17 cellular contexts compared by ENCODE assay signal in the genomic region with DNA sequence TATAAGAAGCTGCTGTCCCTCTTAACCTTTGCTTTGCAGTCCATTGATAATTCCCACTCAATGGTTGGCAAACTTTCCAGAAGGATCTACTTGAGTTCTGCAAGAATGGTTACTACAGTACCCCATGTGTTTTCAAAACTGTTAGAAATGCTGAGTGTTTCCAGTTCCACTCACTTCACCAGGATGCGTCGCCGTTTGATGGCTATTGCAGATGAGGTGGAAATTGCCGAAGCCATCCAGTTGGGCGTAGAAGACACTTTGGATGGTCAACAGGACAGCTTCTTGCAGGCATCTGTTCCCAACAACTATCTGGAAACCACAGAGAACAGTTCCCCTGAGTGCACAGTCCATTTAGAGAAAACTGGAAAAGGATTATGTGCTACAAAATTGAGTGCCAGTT. TPM values are rescaled to one million over a fixed set of nuclear protein-coding genes. Genes with fewer than 3 reads are reported as not detected.
DNase-seq lines count a peak whose midpoint lies in the region; ATAC-seq and TF ChIP-seq lines count a peak whose summit lies in the region.
"Had no signal": no experiment of that assay in that cellular context is flagged by ENCODE, and none has a peak within 500 bp of the region (broad histone marks: within the 10 kb centered on the region; RNA-seq: fewer than 3 reads in every experiment).

No MANE protein-coding gene starts in this region.

- H3K9me3 Mint-ChIP-seq in activated naive CD4-positive, alpha-beta T cell treated with anti-CD3 and anti-CD28 coated beads, Interleukin-2, amount 50 U/mL, for 24 hours = no peaks in the 10 kb centered on the region
- H3K9me3 Mint-ChIP-seq in Caco-2 (ENCODE audit: unreplicated experiment) = no peaks in the 10 kb centered on the region
- H3K9me3 Mint-ChIP-seq in activated T-helper 17 cell treated with anti-CD3 and anti-CD28 coated beads, Interleukin-2, amount 50 U/mL, for 72 hours = no peaks in the 10 kb centered on the region
- no peaks in the 10 kb centered on the region for H3K9me3 Mint-ChIP-seq in stimulated activated effector memory CD8-positive, alpha-beta T cell treated with anti-CD3 and anti-CD28 coated beads, Interleukin-12 subunit alpha, Interleukin-12 subunit beta, amount 100 ng/mL, for 72 hours
- H3K9me3 Mint-ChIP-seq: CD4-positive, alpha-beta memory T cell; IgD-negative memory B cell had no signal

- peaks cover 27% of the 10 kb centered on the region for H3K36me3 Mint-ChIP-seq in activated naive CD4-positive, alpha-beta T cell treated with anti-CD3 and anti-CD28 coated beads, Interleukin-2, amount 50 U/mL, for 24 hours
- H3K36me3 Mint-ChIP-seq in Caco-2 (ENCODE audit: insufficient read depth, unreplicated experiment) = peaks cover 81% of the 10 kb centered on the region
- H3K36me3 Mint-ChIP-seq in activated T-helper 17 cell treated with anti-CD3 and anti-CD28 coated beads, Interleukin-2, amount 50 U/mL, for 72 hours (ENCODE audit: low read depth) = peaks cover 100% of the 10 kb centered on the region
- H3K36me3 Mint-ChIP-seq in stimulated activated effector memory CD8-positive, alpha-beta T cell treated with anti-CD3 and anti-CD28 coated beads, Interleukin-12 subunit alpha, Interleukin-12 subunit beta, amount 100 ng/mL, for 72 hours = peaks cover 97% of the 10 kb centered on the region

- intact Hi-C loops in Caco-2 (cut with micrococcal nuclease; ENCODE audit: unreplicated experiment) = no loop called here

- POLR2A ChIA-PET in Caco-2 (lab: Charles Lee) = no interaction called here

- TF ChIP-seq CTCF in Caco-2 (IDR thresholded peaks at IDR 0.05; ENCODE audit: insufficient read depth in 1 of 2, low read depth in 1 of 2, low read length in 1 of 2, severe bottlenecking in 1 of 2, unreplicated experiment in 1 of 2) = no peak

- BruUV-seq in Caco-2 (replicated peaks; lab: Mats Ljungman, UMichigan) = TSS peak; percentile 40

- H3K27me3 ChIP-seq in Caco-2 (replicated peaks; ENCODE audit: control insufficient read depth, insufficient read depth, low read length) = no peaks in the 10 kb centered on the region

- H3K27ac Mint-ChIP-seq in activated naive CD4-positive, alpha-beta T cell treated with anti-CD3 and anti-CD28 coated beads, Interleukin-2, amount 50 U/mL, for 24 hours = peak overlapping the region; percentile 49
- no peak overlapping the region for H3K27ac Mint-ChIP-seq in Caco-2 (ENCODE audit: unreplicated experiment)
- peak overlapping the region; percentile 63 for H3K27ac Mint-ChIP-seq in activated T-helper 17 cell treated with anti-CD3 and anti-CD28 coated beads, Interleukin-2, amount 50 U/mL, for 72 hours
- H3K27ac Mint-ChIP-seq in stimulated activated effector memory CD8-positive, alpha-beta T cell treated with anti-CD3 and anti-CD28 coated beads, Interleukin-12 subunit alpha, Interleukin-12 subunit beta, amount 100 ng/mL, for 72 hours = peak overlapping the region; percentile 27

- no peak for DNase-seq in activated naive CD4-positive, alpha-beta T cell treated with anti-CD3 and anti-CD28 coated beads, Interleukin-2, amount 50 U/mL, for 16 hours
- DNase-seq in Caco-2 (no peak), NCI-H187 (lab: John Stamatoyannopoulos, UW) (no peak)
- no peak for DNase-seq in stimulated activated effector memory CD8-positive, alpha-beta T cell treated with anti-CD3 and anti-CD28 coated beads, Interleukin-12 subunit alpha, Interleukin-12 subunit beta, amount 100 ng/mL, for 72 hours (ENCODE audit: low spot score in 2 of 2)
- no peak for DNase-seq in stimulated activated CD4-positive, alpha-beta T cell treated with anti-CD3 and anti-CD28 coated beads, Interleukin-15, amount 100 ng/mL, for 24 hours
- DNase-seq: C1 segment of cervical spinal cord; Calu3; CD4-positive, alpha-beta memory T cell; DMS 273 treated with DMSO at 0.1 percent for 48 hours; EL; HCEC 1CT; KG1 had no signal

- no peaks in the 10 kb centered on the region for H3K9me3 ChIP-seq in Caco-2

- peaks cover 10% of the 10 kb centered on the region for H3K4me1 Mint-ChIP-seq in activated naive CD4-positive, alpha-beta T cell treated with anti-CD3 and anti-CD28 coated beads, Interleukin-2, amount 50 U/mL, for 24 hours
- no peaks in the 10 kb centered on the region for H3K4me1 Mint-ChIP-seq in Caco-2 (ENCODE audit: low read depth, unreplicated experiment)
- H3K4me1 Mint-ChIP-seq in activated T-helper 17 cell treated with anti-CD3 and anti-CD28 coated beads, Interleukin-2, amount 50 U/mL, for 72 hours = peaks cover 21% of the 10 kb centered on the region
- no peaks in the 10 kb centered on the region for H3K4me1 Mint-ChIP-seq in stimulated activated effector memory CD8-positive, alpha-beta T cell treated with anti-CD3 and anti-CD28 coated beads, Interleukin-12 subunit alpha, Interleukin-12 subunit beta, amount 100 ng/mL, for 72 hours
- H3K4me1 Mint-ChIP-seq: B cell had no signal

- no peak overlapping the region for H3K4me3 ChIP-seq in Caco-2 (ENCODE audit: low read depth, low read length)

- H3K36me3 ChIP-seq in Caco-2 (ENCODE audit: control insufficient read depth, insufficient read depth, low read length) = peaks cover 2% of the 10 kb centered on the region

- no peak overlapping the region for H3K4me3 Mint-ChIP-seq in activated naive CD4-positive, alpha-beta T cell treated with anti-CD3 and anti-CD28 coated beads, Interleukin-2, amount 50 U/mL, for 24 hours
- H3K4me3 Mint-ChIP-seq in Caco-2 (ENCODE audit: unreplicated experiment) = no peak overlapping the region
- H3K4me3 Mint-ChIP-seq in activated T-helper 17 cell treated with anti-CD3 and anti-CD28 coated beads, Interleukin-2, amount 50 U/mL, for 72 hours = no peak overlapping the region
- no peak overlapping the region for H3K4me3 Mint-ChIP-seq in stimulated activated effector memory CD8-positive, alpha-beta T cell treated with anti-CD3 and anti-CD28 coated beads, Interleukin-12 subunit alpha, Interleukin-12 subunit beta, amount 100 ng/mL, for 72 hours
- H3K4me3 Mint-ChIP-seq: B cell; CD4-positive, alpha-beta memory T cell; IgD-negative memory B cell had no signal

- H3K4me1 ChIP-seq in Caco-2 = no peaks in the 10 kb centered on the region

- H3K27me3 Mint-ChIP-seq in activated naive CD4-positive, alpha-beta T cell treated with anti-CD3 and anti-CD28 coated beads, Interleukin-2, amount 50 U/mL, for 24 hours = no peaks in the 10 kb centered on the region
- H3K27me3 Mint-ChIP-seq in Caco-2 (ENCODE audit: insufficient read depth, unreplicated experiment) = no peaks in the 10 kb centered on the region
- no peaks in the 10 kb centered on the region for H3K27me3 Mint-ChIP-seq in activated T-helper 17 cell treated with anti-CD3 and anti-CD28 coated beads, Interleukin-2, amount 50 U/mL, for 72 hours
- H3K27me3 Mint-ChIP-seq: B cell; CD4-positive, alpha-beta memory T cell; IgD-negative memory B cell had no signal

- ATAC-seq in activated T-helper 17 cell treated with anti-CD3 and anti-CD28 coated beads, Interleukin-2, amount 50 U/mL, for 72 hours (replicated peaks) = no peak
- no peak for ATAC-seq in stimulated activated effector memory CD8-positive, alpha-beta T cell treated with anti-CD3 and anti-CD28 coated beads, Interleukin-12 subunit alpha, Interleukin-12 subunit beta, amount 100 ng/mL, for 72 hours
- no peak for ATAC-seq in HG03460 (IDR thresholded peaks at IDR 0.05; ENCODE audit: unreplicated experiment)

- CTCF ChIA-PET in Caco-2 (lab: Charles Lee) = no interaction called here

RNA-seq across cellular contexts. Expression of gene SETD9, which starts 27.8 kb away (rescaled TPM):
- total RNA-seq in Caco-2 (2022) = 10.5 and 13.1 TPM in 2 replicates
- 10 to 100 TPM in 1 of 2 donors, 1 to 10 TPM in 1; 5.0 to 14.5 TPM for total RNA-seq in activated T-helper 17 cell treated with anti-CD3 and anti-CD28 coated beads, Interleukin-2, amount 50 U/mL, for 72 hours
